Comparison of ENCODE assay signal across 8 cellular contexts in the genomic region with DNA sequence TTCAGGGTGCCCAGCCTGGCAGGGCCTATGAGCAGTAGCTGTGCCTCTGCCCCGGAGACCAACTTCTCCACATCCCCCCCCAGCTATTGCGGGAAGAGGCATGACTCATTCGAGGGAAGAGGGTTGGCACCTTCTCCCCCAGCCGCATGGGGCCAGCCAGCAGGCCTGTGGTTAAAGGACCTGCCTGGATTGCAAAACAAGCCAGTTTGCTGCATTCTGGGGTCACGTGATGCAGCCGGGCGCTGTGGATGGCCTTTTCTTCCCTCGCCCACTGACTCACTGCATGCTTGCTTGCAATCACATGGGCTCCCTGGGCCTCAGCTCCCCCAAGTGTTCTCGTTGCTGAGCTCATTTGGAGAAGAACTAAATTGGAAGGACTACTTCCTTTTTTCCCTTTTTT.
DNase-seq lines count a peak whose midpoint lies in the region; ATAC-seq, FAIRE-seq and TF ChIP-seq lines count a peak whose summit lies in the region.

No MANE protein-coding gene starts in this region.

- TF ChIP-seq CTCF in dorsolateral prefrontal cortex (IDR thresholded peaks at IDR 0.05 in 54 of 56, conservative IDR thresholded peaks at IDR 0.05 in 2 of 56; ENCODE audit: low read depth in 1 of 56, partially characterized antibody in 56 of 56) (peak in 1 of 56 donors; percentile 9), type B pancreatic cell (conservative IDR thresholded peaks at IDR 0.05) (no peak)

- H3K4me3 Mint-ChIP-seq in type B pancreatic cell = no peak overlapping the region

- H3K4me3 ChIP-seq in dorsolateral prefrontal cortex = no peak overlapping the region

- H3K36me3 Mint-ChIP-seq in type B pancreatic cell = no peaks in the 10 kb centered on the region

- peaks cover 0 to 4% (median 0%) of the 10 kb centered on the region in 45 donors for H3K27me3 ChIP-seq in dorsolateral prefrontal cortex

- H3K27me3 Mint-ChIP-seq in type B pancreatic cell = peaks cover 21% of the 10 kb centered on the region

- no peak overlapping the region for H3K27ac Mint-ChIP-seq in type B pancreatic cell

- no peaks in the 10 kb centered on the region for H3K9me3 Mint-ChIP-seq in type B pancreatic cell

- intact Hi-C loops in dorsolateral prefrontal cortex (cut with DNase I) = no loop called here

- peaks cover 12% of the 10 kb centered on the region for H3K4me1 Mint-ChIP-seq in type B pancreatic cell (ENCODE audit: unreplicated experiment)

- peak; percentile 93 for FAIRE-seq in RCC 7860 (lab: Jason Lieb, UNC)

- ATAC-seq in GM19395 (IDR thresholded peaks at IDR 0.05; ENCODE audit: unreplicated experiment) (no peak), GM18907 (IDR thresholded peaks at IDR 0.05; ENCODE audit: unreplicated experiment) (no peak)

- peak overlapping the region in 1 of 59 donors; percentile 56 for H3K27ac ChIP-seq in dorsolateral prefrontal cortex

- DNase-seq in GF-D8 (lab: John Stamatoyannopoulos, UW) = peak; percentile 85
- peak; percentile 90 for DNase-seq in RCC 7860 (ENCODE audit: low spot score)
- peak in 9 of 10 donors; percentile 40 to 86 (median 65) for DNase-seq in dorsolateral prefrontal cortex
- peak; percentile 62 to 89 for DNase-seq in lung microvascular endothelial cell (ENCODE audit: low read depth in 2 of 2)
- peak; percentile 89 for DNase-seq in ureter (ENCODE audit: low spot score)
- DNase-seq in type B pancreatic cell (ENCODE audit: extremely low spot score, unreplicated experiment) = no peak
